Comparison of ENCODE assay signal across 21 cellular contexts in the genomic region with DNA sequence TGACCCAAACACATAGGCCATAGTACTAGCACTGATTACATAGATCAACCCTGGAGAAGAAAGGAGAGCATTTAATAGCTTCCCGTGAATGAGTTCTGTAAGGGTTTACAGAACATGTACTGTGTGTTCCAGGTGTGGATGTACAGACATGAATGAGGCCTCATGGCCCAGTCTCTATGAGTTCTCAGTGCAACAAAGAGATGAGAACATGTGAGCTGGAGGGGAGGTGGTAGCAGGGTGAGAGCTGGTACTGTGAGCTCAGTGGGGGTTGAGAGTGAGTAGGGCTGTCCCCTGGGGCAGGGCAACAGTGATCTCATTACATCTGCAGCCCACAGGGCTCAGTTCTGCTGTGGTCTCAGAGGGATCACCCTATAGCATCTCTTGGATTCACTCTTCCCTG. TPM values are rescaled to one million over a fixed set of nuclear protein-coding genes. Genes with fewer than 3 reads are reported as not detected.
DNase-seq lines count a peak whose midpoint lies in the region; ATAC-seq, FAIRE-seq and TF ChIP-seq lines count a peak whose summit lies in the region.
"Had no signal": no experiment of that assay in that cellular context is flagged by ENCODE, and none has a peak within 500 bp of the region (broad histone marks: within the 10 kb centered on the region; RNA-seq: fewer than 3 reads in every experiment).

No MANE protein-coding gene starts in this region.

- H3K4me1 Mint-ChIP-seq in neural crest cell: peaks cover 18% of the 10 kb centered on the region
- H3K4me1 Mint-ChIP-seq: CD4-positive, CD25-positive, alpha-beta regulatory T cell; CD8-positive, alpha-beta memory T cell had no signal

- DNase-seq in IMR-90 (no peak), H1 (ENCODE audit: low read depth in 1 of 2, low spot score in 2 of 2) (no peak), neural crest cell (ENCODE audit: low read depth, low spot score) (no peak), NCI-H748 treated with DMSO at 0.1 percent for 48 hours (lab: John Stamatoyannopoulos, UW) (no peak), epidermal melanocyte (ENCODE audit: insufficient read length, low spot score) (no peak), Right ventricle myocardium superior (no peak)
- no peak for DNase-seq in activated naive CD4-positive, alpha-beta T cell treated with anti-CD3 and anti-CD28 coated beads, Interleukin-2, amount 50 U/mL, for 72 hours (ENCODE audit: low spot score in 2 of 2)
- DNase-seq: ACHN; BE2C; C1 segment of cervical spinal cord; CD4-positive, CD25-positive, alpha-beta regulatory T cell; CD8-positive, alpha-beta memory T cell; COR-L47; DMS 273 treated with DMSO at 0.1 percent for 48 hours; DMS53; H7 had no signal

- intact Hi-C loops in IMR-90 (cut with micrococcal nuclease) (no loop called here), Right ventricle myocardium superior (cut with DNase I) (no loop called here)

- H3K79me1 ChIP-seq in IMR-90 (ENCODE audit: low read depth in 1 of 2, low read length in 2 of 2): no peaks in the 10 kb centered on the region
- H3K79me1 ChIP-seq in H1 (ENCODE audit: low read depth, low read length): no peaks in the 10 kb centered on the region

- CTCF ChIA-PET in IMR-90 (lab: Yijun Ruan, JAX) (no interaction called here), H1 (lab: Charles Lee; ENCODE audit: partially characterized antibody) (interaction anchor here (0.5 to 1.1 kb wide), 3 partner anchors 13 to 485 kb away, joined by 3 to 5 read pairs (median 3); no protein-coding TSS in a partner anchor)

- no peak for TF ChIP-seq RAD21 in IMR-90 (IDR thresholded peaks at IDR 0.05; ENCODE audit: low read length)
- no peak for TF ChIP-seq RAD21 in H1 (IDR thresholded peaks at IDR 0.05 in 1 of 2, conservative IDR thresholded peaks at IDR 0.05 in 1 of 2; ENCODE audit: low read depth in 2 of 2, low read length in 2 of 2)

- H3K4me1 ChIP-seq in IMR-90 (ENCODE audit: control insufficient read depth, insufficient read depth, low read length) (no peaks in the 10 kb centered on the region), H1 (replicated peaks in 1 of 4; ENCODE audit: control insufficient read depth in 3 of 4, insufficient read depth in 4 of 4, low read length in 3 of 4) (peaks cover 0 to 5% (median 0%) of the 10 kb centered on the region in 4 experiments; a peak in 1 of 7 replicates)
- H3K4me1 ChIP-seq: BE2C had no signal

- no peak for TF ChIP-seq CTCF in IMR-90 (conservative IDR thresholded peaks at IDR 0.05; ENCODE audit: low read depth, low read length)
- no peak for TF ChIP-seq CTCF in H1 (IDR thresholded peaks at IDR 0.05; ENCODE audit: control extremely low read depth in 1 of 3, insufficient read depth in 1 of 3, low read depth in 1 of 3, low read length in 3 of 3)
- no peak for TF ChIP-seq CTCF in neural crest cell (conservative IDR thresholded peaks at IDR 0.05)

- H4K8ac ChIP-seq in IMR-90 (ENCODE audit: low read depth in 2 of 2, low read length in 2 of 2): no peak overlapping the region
- H4K8ac ChIP-seq in H1 (ENCODE audit: extremely low read depth, insufficient read depth, low read length): no peak overlapping the region

- no peak overlapping the region for H4K5ac ChIP-seq in IMR-90 (ENCODE audit: low read depth, low read length)
- H4K5ac ChIP-seq in H1 (ENCODE audit: insufficient read length, low read depth, low read length): no peak overlapping the region

- H2AFZ ChIP-seq in IMR-90 (replicated peaks; ENCODE audit: low read length, poor library complexity) (peak overlapping the region; percentile 28), H1 (ENCODE audit: low read length) (no peak overlapping the region)
- H2AFZ ChIP-seq: GM23338 had no signal

- TF ChIP-seq POLR2A in IMR-90 (IDR thresholded peaks at IDR 0.05; ENCODE audit: low read depth, low read length) (no peak), H1 (IDR thresholded peaks at IDR 0.05; ENCODE audit: control extremely low read depth in 1 of 2, low read depth in 2 of 2, low read length in 2 of 2) (no peak)

- no peak overlapping the region for H3K23ac ChIP-seq in IMR-90 (ENCODE audit: low read depth, low read length)
- no peak overlapping the region for H3K23ac ChIP-seq in H1 (ENCODE audit: insufficient read length)

- no peak overlapping the region for H3K4me2 ChIP-seq in IMR-90 (ENCODE audit: low read depth, low read length)
- no peak overlapping the region for H3K4me2 ChIP-seq in H1 (ENCODE audit: insufficient read depth in 1 of 2, low read depth in 2 of 2, low read length in 2 of 2)
- H3K4me2 ChIP-seq: GM23338 had no signal

- H3K27me3 ChIP-seq in IMR-90 (ENCODE audit: control insufficient read depth, insufficient read depth, low read length): no peaks in the 10 kb centered on the region; the same call in 1 of the 2 replicates
- H3K27me3 ChIP-seq in H1 (replicated peaks in 1 of 4; ENCODE audit: control insufficient read depth in 3 of 4, extremely low read depth in 1 of 4, insufficient read depth in 3 of 4, low read length in 3 of 4): peaks cover 0 to 3% (median 0%) of the 10 kb centered on the region in 4 experiments; a peak in 1 of 7 replicates
- H3K27me3 ChIP-seq: BE2C had no signal

- no peaks in the 10 kb centered on the region for H3K27me3 Mint-ChIP-seq in neural crest cell (ENCODE audit: low read depth)

- no peak overlapping the region for H3K4me3 Mint-ChIP-seq in neural crest cell
- H3K4me3 Mint-ChIP-seq: CD4-positive, CD25-positive, alpha-beta regulatory T cell; CD8-positive, alpha-beta memory T cell; GM23338 had no signal

- no peak overlapping the region for H3K9ac ChIP-seq in IMR-90 (ENCODE audit: low read depth, low read length)
- H3K9ac ChIP-seq in H1 (replicated peaks in 1 of 4; ENCODE audit: extremely low read depth in 1 of 4, low read depth in 3 of 4, low read length in 3 of 4): no peak overlapping the region

- 83% methylated on average over 1 of the region's 1 CpG; no CpG with 5 or more reads in 1 of the 2 experiments for WGBS in IMR-90 (ENCODE audit: extremely low coverage in 2 of 2, insufficient read length in 1 of 2), 2 experiments
- WGBS in H1 (ENCODE audit: extremely low coverage in 1 of 2, insufficient coverage in 1 of 2, insufficient read length in 1 of 2, insufficient replicate concordance in 2 of 2, low coverage in 1 of 2, low lambda C conversion rate in 2 of 2, missing lambda C conversion rate in 1 of 2), 2 experiments: 69% methylated on average over 1 of the region's 1 CpG; no CpG with 5 or more reads in 1 of the 2 experiments

- H3K4me3 ChIP-seq in IMR-90 (ENCODE audit: insufficient read depth, low read depth, low read length) (no peak overlapping the region), H1 (ENCODE audit: extremely low read depth in 1 of 4, insufficient read depth in 2 of 4, low read depth in 3 of 4, low read length in 4 of 4) (no peak overlapping the region)
- H3K4me3 ChIP-seq: GM23338 had no signal

- H2AK9ac ChIP-seq in IMR-90 (replicated peaks; ENCODE audit: low read depth, low read length, poor library complexity): no peak overlapping the region

- H2BK20ac ChIP-seq in IMR-90 (ENCODE audit: low read depth, low read length) (no peak overlapping the region), H1 (ENCODE audit: low read length) (no peak overlapping the region)

- ATAC-seq in IMR-90 (ENCODE audit: low read depth) (no peak), Right ventricle myocardium superior (ENCODE audit: poor library complexity) (no peak)
- no peak for ATAC-seq in activated naive CD4-positive, alpha-beta T cell treated with anti-CD3 and anti-CD28 coated beads, Interleukin-2, amount 50 U/mL, for 72 hours
- ATAC-seq: GM23338, HepG2 had no signal

- H2AK5ac ChIP-seq in IMR-90 (ENCODE audit: low read depth, low read length) (no peak overlapping the region), H1 (ENCODE audit: low read depth, low read length) (0 out of 2 replicates have a peak overlapping the region, but pooled peaks have one; percentile 32)

- H3K9me1 ChIP-seq in IMR-90 (ENCODE audit: insufficient read depth, low read length): no peaks in the 10 kb centered on the region

- H3K9me3 Mint-ChIP-seq in neural crest cell: peaks cover 7% of the 10 kb centered on the region
- H3K9me3 Mint-ChIP-seq in activated naive CD4-positive, alpha-beta T cell treated with anti-CD3 and anti-CD28 coated beads, Interleukin-2, amount 50 U/mL, for 72 hours: peaks cover 0 to 12% of the 10 kb centered on the region in 2 donors

- H3K36me3 ChIP-seq in IMR-90 (ENCODE audit: control insufficient read depth, insufficient read depth, low read length) (no peaks in the 10 kb centered on the region), H1 (ENCODE audit: control insufficient read depth in 2 of 4, insufficient read depth in 4 of 4, low read length in 3 of 4) (no peaks in the 10 kb centered on the region)
- H3K36me3 ChIP-seq: BE2C had no signal

- in situ Hi-C loops in IMR-90 (cut with MboI; ENCODE audit: low sequenced_read_pairs): no loop called here

- no peak overlapping the region for H3K18ac ChIP-seq in IMR-90 (ENCODE audit: low read depth, low read length)
- no peak overlapping the region for H3K18ac ChIP-seq in H1 (ENCODE audit: extremely low read depth, low read length)

- POLR2A ChIA-PET in IMR-90 (lab: Charles Lee; ENCODE audit: unreplicated experiment): no interaction called here
- POLR2A ChIA-PET in H1 (lab: Charles Lee; ENCODE audit: partially characterized antibody): no interaction called here

- no peaks in the 10 kb centered on the region for H3K23me2 ChIP-seq in H1 (ENCODE audit: low read depth, low read length)

- H4K91ac ChIP-seq in IMR-90 (ENCODE audit: insufficient read depth, low read depth, low read length) (no peak overlapping the region), H1 (replicated peaks; ENCODE audit: insufficient read length, low read length) (no peak overlapping the region)

- H2BK12ac ChIP-seq in H1 (ENCODE audit: low read depth, low read length): no peak overlapping the region

- no peaks in the 10 kb centered on the region for H4K20me1 ChIP-seq in IMR-90 (ENCODE audit: insufficient read depth, low read length)
- no peaks in the 10 kb centered on the region for H4K20me1 ChIP-seq in H1 (replicated peaks in 1 of 2; ENCODE audit: control insufficient read depth in 1 of 2, insufficient read depth in 2 of 2, low read length in 2 of 2)

- H3K27ac ChIP-seq in IMR-90 (ENCODE audit: insufficient read depth, low read length) (no peak overlapping the region), H1 (ENCODE audit: low read depth, low read length) (no peak overlapping the region)

- H3K27ac Mint-ChIP-seq in neural crest cell (ENCODE audit: unreplicated experiment): peak overlapping the region; percentile 43
- H3K27ac Mint-ChIP-seq in activated naive CD4-positive, alpha-beta T cell treated with anti-CD3 and anti-CD28 coated beads, Interleukin-2, amount 50 U/mL, for 72 hours: no peak overlapping the region
- H3K27ac Mint-ChIP-seq: CD4-positive, CD25-positive, alpha-beta regulatory T cell; CD8-positive, alpha-beta memory T cell; GM23338 had no signal

- no peaks in the 10 kb centered on the region for H3K79me2 ChIP-seq in H1 (ENCODE audit: control insufficient read depth in 1 of 2, insufficient read depth in 2 of 2, low read length in 2 of 2)

- no peak for TF ChIP-seq EP300 in H1 (IDR thresholded peaks at IDR 0.05; ENCODE audit: borderline replicate concordance in 1 of 2, low read depth in 2 of 2, low read length in 2 of 2)

- H2BK120ac ChIP-seq in IMR-90 (ENCODE audit: low read depth, low read length) (no peak overlapping the region), H1 (replicated peaks; ENCODE audit: low read depth, low read length) (no peak overlapping the region)

- H2BK5ac ChIP-seq in IMR-90 (ENCODE audit: low read depth, low read length, poor library complexity, severe bottlenecking) (no peak overlapping the region), H1 (ENCODE audit: low read depth, low read length) (no peak overlapping the region)

- H3K56ac ChIP-seq in IMR-90 (ENCODE audit: extremely low read depth, insufficient read depth, low read length) (no peak overlapping the region), H1 (replicated peaks; ENCODE audit: insufficient read length, low read depth, low read length) (no peak overlapping the region)

- H3K36me3 Mint-ChIP-seq in neural crest cell (ENCODE audit: low read depth): peaks cover 2% of the 10 kb centered on the region
- peaks cover 7% of the 10 kb centered on the region in 2 donors for H3K36me3 Mint-ChIP-seq in activated naive CD4-positive, alpha-beta T cell treated with anti-CD3 and anti-CD28 coated beads, Interleukin-2, amount 50 U/mL, for 72 hours
- H3K36me3 Mint-ChIP-seq: CD4-positive, CD25-positive, alpha-beta regulatory T cell had no signal

- BruUV-seq in IMR-90 (replicated peaks; lab: Mats Ljungman, UMichigan): no TSS peak

- no peak for FAIRE-seq in H1 (lab: Jason Lieb, UNC)
- FAIRE-seq: A204.1, G401.6, GM12891, HepG2 had no signal

- dilution Hi-C loops in IMR-90 (cut with HindIII; ENCODE audit: low sequenced_read_pairs, unreplicated experiment): no loop called here

- no peak overlapping the region for H3K14ac ChIP-seq in IMR-90 (replicated peaks; ENCODE audit: low read depth, low read length)
- no peak overlapping the region for H3K14ac ChIP-seq in H1 (ENCODE audit: insufficient read length)

- H2BK15ac ChIP-seq in IMR-90 (ENCODE audit: low read depth, low read length) (no peak overlapping the region), H1 (ENCODE audit: low read length) (no peak overlapping the region)

- H3K4ac ChIP-seq in IMR-90 (ENCODE audit: low read depth, low read length) (no peak overlapping the region), H1 (replicated peaks; ENCODE audit: insufficient read length, low read depth, low read length) (no peak overlapping the region)

- H3K9me3 ChIP-seq in IMR-90 (ENCODE audit: control insufficient read depth, insufficient read depth, low read length) (peaks cover 8% of the 10 kb centered on the region), H1 (ENCODE audit: insufficient read depth in 2 of 2, low read depth in 1 of 2, low read length in 1 of 2) (no peaks in the 10 kb centered on the region)
- H3K9me3 ChIP-seq: BE2C had no signal

RNA-seq across cellular contexts. Expression of gene SPRED2, which starts 42.6 kb away (rescaled TPM):
- total RNA-seq in IMR-90 (2012; rRNA removed) (4.7 and 4.8 TPM in 2 replicates), neural crest cell (55.4 and 55.8 TPM in 2 replicates), Right ventricle myocardium superior (14.9 TPM)
- polyA plus RNA-seq in IMR-90 (2012; rRNA removed) (18.7 and 19.1 TPM in 2 replicates), H1 (2011; rRNA removed) (15.3 and 21.0 TPM in 2 replicates)
- polyA plus RNA-seq in IMR-90 (2012; cell fraction: cytosol; rRNA removed): 12.6 and 28.8 TPM in 2 replicates
- polyA plus RNA-seq in IMR-90 (2012; cell fraction: nucleus; rRNA removed; ENCODE audit: low replicate concordance): 23.1 and 31.2 TPM in 2 replicates
- 22.5 and 25.4 TPM in 2 replicates for total RNA-seq in H1 (2021; fragmentation: NEBNext Ultra II Directional; extraction: Animal tissue kit (Norgen Biotek cat#: 25700))
- polyA plus RNA-seq in H1 (2011; cell fraction: cytosol; rRNA removed): 9.4 TPM
- 14.3 TPM for polyA plus RNA-seq in H1 (2011; cell fraction: nucleus; rRNA removed)
- 13.7 to 15.0 TPM (median 14.4 TPM) in 4 replicates for polyA plus RNA-seq in H1 (2012, experiment 1 of 2)
- 7.6 TPM for polyA plus RNA-seq in H1 (2012, experiment 2 of 2)
- 11.7 TPM for polyA plus RNA-seq in H1 (2013, experiment 1 of 2)
- 11.4 TPM for polyA plus RNA-seq in H1 (2013, experiment 2 of 2)
- 9.2 and 13.0 TPM in 2 replicates for polyA minus RNA-seq in H1 (2011; rRNA and poly(A)+ RNA removed)
- 15.4 TPM for polyA minus RNA-seq in H1 (2011; cell fraction: cytosol; rRNA and poly(A)+ RNA removed)
- 7.6 TPM for polyA minus RNA-seq in H1 (2011; cell fraction: nucleus; rRNA and poly(A)+ RNA removed)
- 1 to 10 TPM; 3.5 to 8.3 TPM for total RNA-seq in activated naive CD4-positive, alpha-beta T cell treated with anti-CD3 and anti-CD28 coated beads, Interleukin-2, amount 50 U/mL, for 72 hours
